In genomic region chr12:89707992-89708792, GRCh38 we compare ENCODE assay signal across 8 cellular contexts. TPM values are rescaled to one million over a fixed set of nuclear protein-coding genes. Genes with fewer than 3 reads are reported as not detected.
A peak's percentile ranks its signal among the peaks of the same experiment; 100 is the strongest.
DNase-seq lines count a peak whose midpoint lies in the region; ATAC-seq, FAIRE-seq and TF ChIP-seq lines count a peak whose summit lies in the region.

No MANE protein-coding gene starts in this region.

- peak overlapping the region; percentile 89 for H3K4me3 ChIP-seq in A673 (ENCODE audit: low read depth, low read length, poor library complexity, severe bottlenecking)
- H3K4me3 ChIP-seq in MG63: peak overlapping the region; percentile 89
- H3K4me3 ChIP-seq in suprapubic skin: peak overlapping the region; percentile 81

- no peaks in the 10 kb centered on the region for H3K27me3 Mint-ChIP-seq in naive B cell

- intact Hi-C loops in A673 (cut with micrococcal nuclease; ENCODE audit: unreplicated experiment): loop anchor here (5.0 to 10.0 kb wide), 3 partner anchors 166 to 1147 kb away; no protein-coding TSS in a partner anchor

- H3K27ac ChIP-seq in A673 (ENCODE audit: low read depth, low read length, poor library complexity, severe bottlenecking) (peak overlapping the region; percentile 96), suprapubic skin (peak overlapping the region; percentile 98)

- no peak for ATAC-seq in naive B cell (ENCODE audit: low read depth in 2 of 2)

- CTCF ChIA-PET in A673 (lab: Charles Lee): interaction anchor here (0.7 kb wide), 1 partner anchor 397 kb away, joined by 9 read pairs; no protein-coding TSS in a partner anchor

- FAIRE-seq in GM19239 (lab: Jason Lieb, UNC): peak; percentile 70

- H3K9me3 Mint-ChIP-seq in naive B cell: no peaks in the 10 kb centered on the region

- peaks cover 17% of the 10 kb centered on the region for H3K4me1 ChIP-seq in A673 (ENCODE audit: insufficient read depth, low read length, poor library complexity, severe bottlenecking)
- peaks cover 45% of the 10 kb centered on the region for H3K4me1 ChIP-seq in suprapubic skin

- no peak for TF ChIP-seq POLR2A in erythroblast (IDR thresholded peaks at IDR 0.05; ENCODE audit: low read length)
- no peak for TF ChIP-seq POLR2A in suprapubic skin (IDR thresholded peaks at IDR 0.05)

- peak overlapping the region; percentile 94 to 100 (median 96) for H3K27ac Mint-ChIP-seq in naive B cell

- TF ChIP-seq CTCF in A673 (conservative IDR thresholded peaks at IDR 0.05; ENCODE audit: low read depth, low read length) (no peak), suprapubic skin (IDR thresholded peaks at IDR 0.05) (no peak)

- BruUV-seq in A673 (replicated peaks; lab: Mats Ljungman, UMichigan): no TSS peak

- no peak for TF ChIP-seq EP300 in suprapubic skin (IDR thresholded peaks at IDR 0.05)

- H3K4me3 Mint-ChIP-seq in naive B cell: peak overlapping the region; percentile 94 to 99 (median 98)

- peaks cover under 1 to 8% of the 10 kb centered on the region in 2 donors for H3K36me3 Mint-ChIP-seq in naive B cell

- 0% methylated on average over 25 of the region's 87 CpGs for WGBS in suprapubic skin

- DNase-seq in A673 (ENCODE audit: low spot score) (peak; percentile 28), GM19239 (ENCODE audit: insufficient read length, low spot score) (no peak), MG63 (peak; percentile 37), erythroblast (lab: John Stamatoyannopoulos, UW) (peak; percentile 51 to 79), naive B cell (no peak), suprapubic skin (ENCODE audit: low spot score in 2 of 2) (peak; percentile 82), middle frontal gyrus (ENCODE audit: extremely low spot score, low spot score) (no peak)
- DNase-seq in activated CD8-positive, alpha-beta memory T cell treated with anti-CD3 and anti-CD28 coated beads for 48 hours (ENCODE audit: low read depth in 2 of 3, low spot score in 2 of 3): peak; percentile 19 to 33 (median 23)

- H3K4me1 Mint-ChIP-seq in naive B cell: peaks cover 33 to 58% (median 40%) of the 10 kb centered on the region in 3 donors

- no peaks in the 10 kb centered on the region for H3K9me3 ChIP-seq in A673 (ENCODE audit: low read depth, low read length, poor library complexity, severe bottlenecking)
- H3K9me3 ChIP-seq in MG63: no peaks in the 10 kb centered on the region
- no peaks in the 10 kb centered on the region for H3K9me3 ChIP-seq in suprapubic skin

- H3K36me3 ChIP-seq in A673 (ENCODE audit: insufficient read depth, low read length, poor library complexity, severe bottlenecking) (no peaks in the 10 kb centered on the region), MG63 (no peaks in the 10 kb centered on the region), suprapubic skin (no peaks in the 10 kb centered on the region)

- POLR2A ChIA-PET in A673 (lab: Charles Lee; ENCODE audit: low non-redundant PET): interaction anchor here (0.6 kb wide), 1 partner anchor 181 kb away, joined by 8 read pairs; no protein-coding TSS in a partner anchor

- H3K27me3 ChIP-seq in A673 (replicated peaks; ENCODE audit: insufficient read depth, low read depth, low read length, poor library complexity) (no peaks in the 10 kb centered on the region), MG63 (no peaks in the 10 kb centered on the region), suprapubic skin (no peaks in the 10 kb centered on the region)

RNA-seq across cellular contexts. Expression of gene ATP2B1, which starts 0.4 kb away (rescaled TPM):
- total RNA-seq in A673 (2021): 37.0 and 44.2 TPM in 2 replicates
- 14.3 and 22.4 TPM in 2 replicates for total RNA-seq in MG63 (2014; rRNA removed; shearing (Covaris generic); ENCODE audit: low replicate concordance)
- polyA plus RNA-seq in naive B cell (ENCODE audit: low read depth in 6 of 6): 100 to 1,000 TPM in 3 of 6 donors, 10 to 100 TPM in 3; 92.2 to 113 (median 103) TPM
- total RNA-seq in suprapubic skin: 10 to 100 TPM; 31.8 to 97.3 (median 74.5) TPM

Comparison
In these comparisons a context has a peak if more than half of its experiments do, and no peak if none do; other contexts are left out.
1. DNase-seq: peak in A673 (single experiment), MG63 (single experiment), activated CD8-positive, alpha-beta memory T cell treated with anti-CD3 and anti-CD28 coated beads for 48 hours (3 of 3), erythroblast (2 of 2) and suprapubic skin (2 of 2); none in GM19239 (single experiment), naive B cell (single experiment) and middle frontal gyrus (single experiment).
2. Peak in every context shown above with its lines, with median percentiles within 50 percentile points of each other: H3K4me3 ChIP-seq.